In the genomic region with DNA sequence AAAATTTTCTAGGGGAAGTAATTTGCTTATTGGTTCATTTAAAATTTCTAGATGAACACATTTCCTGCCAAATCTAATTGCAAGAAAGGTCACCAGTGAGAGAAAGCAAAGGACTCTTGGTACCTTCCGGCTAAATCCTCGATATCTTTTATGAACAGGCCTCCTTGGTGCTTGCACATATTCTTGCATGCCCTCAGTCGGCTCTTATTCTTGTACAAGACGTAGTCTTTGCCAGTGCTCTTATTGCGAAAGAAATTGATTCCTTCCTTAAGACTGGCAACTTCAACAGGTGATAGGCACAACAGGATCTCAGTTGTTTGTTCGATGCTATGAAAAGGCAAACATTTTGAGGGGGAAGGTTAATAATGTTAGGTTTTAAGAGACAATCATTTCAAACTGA, we compare ENCODE assay signal across 7 cellular contexts.
DNase-seq lines count a peak whose midpoint lies in the region; ATAC-seq and TF ChIP-seq lines count a peak whose summit lies in the region.

No MANE protein-coding gene starts in this region.

- TF ChIP-seq POLR2A in gastroesophageal sphincter (IDR thresholded peaks at IDR 0.05): no peak

- in situ Hi-C loops in GM13976 (cut with MboI; ENCODE audit: low sequenced_read_pairs, unreplicated experiment): no loop called here

- peak overlapping the region; percentile 88 for H3K4me3 Mint-ChIP-seq in activated CD8-positive, alpha-beta T cell treated with anti-CD3 and anti-CD28 coated beads for 36 hours

- peaks cover 15% of the 10 kb centered on the region for H3K9me3 Mint-ChIP-seq in activated CD8-positive, alpha-beta T cell treated with anti-CD3 and anti-CD28 coated beads for 36 hours

- H3K27me3 ChIP-seq in KMS-11 (ENCODE audit: insufficient read depth, low read depth) (no peaks in the 10 kb centered on the region), gastroesophageal sphincter (no peaks in the 10 kb centered on the region), subcutaneous abdominal adipose tissue (ENCODE audit: control insufficient read depth in 5 of 5, insufficient read depth in 4 of 5, low read length in 5 of 5) (no peaks in the 10 kb centered on the region)

- CTCF ChIA-PET in activated CD8-positive, alpha-beta T cell treated with anti-CD3 and anti-CD28 coated beads for 36 hours (lab: Charles Lee): interaction anchor here (0.6 kb wide), 1 partner anchor 273 kb away, joined by 3 read pairs; no protein-coding TSS in a partner anchor

- H3K4me1 ChIP-seq in KMS-11 (ENCODE audit: low read depth, poor library complexity, severe bottlenecking) (peaks cover 13% of the 10 kb centered on the region), gastroesophageal sphincter (peaks cover 0 to 31% (median 0%) of the 10 kb centered on the region in 3 donors), subcutaneous abdominal adipose tissue (ENCODE audit: control insufficient read depth in 5 of 5, insufficient read depth in 5 of 5, low read length in 5 of 5) (peaks cover 2 to 32% (median 25%) of the 10 kb centered on the region in 5 donors)

- H3K4me3 ChIP-seq in KMS-11 (IDR thresholded peaks at IDR 0.05; ENCODE audit: insufficient read depth, low read depth, low read length): no peak overlapping the region
- H3K4me3 ChIP-seq in gastroesophageal sphincter: peak overlapping the region; percentile 50 to 78
- H3K4me3 ChIP-seq in subcutaneous abdominal adipose tissue (ENCODE audit: low read depth in 1 of 5, low read length in 5 of 5): peak overlapping the region; percentile 54 to 85 (median 75)

- ATAC-seq in activated CD8-positive, alpha-beta T cell treated with anti-CD3 and anti-CD28 coated beads for 36 hours: peak; percentile 3
- no peak for ATAC-seq in gastroesophageal sphincter
- ATAC-seq in HG03342 (IDR thresholded peaks at IDR 0.05; ENCODE audit: unreplicated experiment): no peak

- H3K9ac ChIP-seq in KMS-11: no peak overlapping the region
- H3K9ac ChIP-seq in subcutaneous abdominal adipose tissue (ENCODE audit: low read length in 5 of 5): peak overlapping the region; percentile 53 to 95 (median 74)

- H2AFZ ChIP-seq in KMS-11 (ENCODE audit: low read depth): peak overlapping the region; percentile 98

- peak overlapping the region; percentile 98 for H3K27ac Mint-ChIP-seq in activated CD8-positive, alpha-beta T cell treated with anti-CD3 and anti-CD28 coated beads for 36 hours

- POLR2A ChIA-PET in activated CD8-positive, alpha-beta T cell treated with anti-CD3 and anti-CD28 coated beads for 36 hours (lab: Charles Lee): interaction anchor here (0.6 to 1.8 kb wide), 14 partner anchors 9 to 883 kb away, joined by 3 to 11 read pairs (median 4); partner anchors contain the start of gene C6orf62

- 33 to 58% methylated on average over 6 of the region's 6 CpGs for WGBS in gastroesophageal sphincter (ENCODE audit: low coverage in 1 of 2), 2 donors

- intact Hi-C loops in activated CD8-positive, alpha-beta T cell treated with anti-CD3 and anti-CD28 coated beads for 36 hours (cut with micrococcal nuclease): no loop called here

- peak overlapping the region; percentile 99 for H3K4me2 ChIP-seq in KMS-11

- peak; percentile 16 for DNase-seq in activated CD8-positive, alpha-beta T cell treated with anti-CD3 and anti-CD28 coated beads for 36 hours
- DNase-seq in NK-92 treated with Interleukin-12 subunit alpha and Interleukin-12 subunit beta, amount 100 ng/mL, for 24 hours (lab: John Stamatoyannopoulos, UW): no peak
- no peak for DNase-seq in GM13976 (ENCODE audit: low spot score)

- H3K27ac ChIP-seq in KMS-11 (peak overlapping the region; percentile 79; the same call in 1 of the 2 replicates), gastroesophageal sphincter (peak overlapping the region; percentile 79 to 87 (median 82)), subcutaneous abdominal adipose tissue (ENCODE audit: low read depth, low read length) (peak overlapping the region; percentile 96)

- H4K20me1 ChIP-seq in KMS-11 (ENCODE audit: insufficient read depth): no peaks in the 10 kb centered on the region

- H3K9me3 ChIP-seq in gastroesophageal sphincter (no peaks in the 10 kb centered on the region), subcutaneous abdominal adipose tissue (ENCODE audit: control insufficient read depth in 5 of 5, low read length in 5 of 5) (no peaks in the 10 kb centered on the region)

- no peak for TF ChIP-seq CTCF in KMS-11 (conservative IDR thresholded peaks at IDR 0.05; ENCODE audit: low read depth, low read length)
- no peak for TF ChIP-seq CTCF in activated CD8-positive, alpha-beta T cell treated with anti-CD3 and anti-CD28 coated beads for 36 hours (IDR thresholded peaks at IDR 0.05)
- TF ChIP-seq CTCF in gastroesophageal sphincter (IDR thresholded peaks at IDR 0.05): no peak
- TF ChIP-seq CTCF in GM13976 (IDR thresholded peaks at IDR 0.05; ENCODE audit: borderline replicate concordance, control extremely low read depth, extremely low read depth, insufficient read depth, missing control alignments): no peak

- TF ChIP-seq EP300 in gastroesophageal sphincter (IDR thresholded peaks at IDR 0.05): no peak

- H3K36me3 Mint-ChIP-seq in activated CD8-positive, alpha-beta T cell treated with anti-CD3 and anti-CD28 coated beads for 36 hours (ENCODE audit: low read depth): peaks cover 55% of the 10 kb centered on the region

- no peaks in the 10 kb centered on the region for H3K27me3 Mint-ChIP-seq in activated CD8-positive, alpha-beta T cell treated with anti-CD3 and anti-CD28 coated beads for 36 hours

- no peaks in the 10 kb centered on the region for H3K79me2 ChIP-seq in KMS-11 (ENCODE audit: insufficient read depth, low read depth)

- peaks cover 43% of the 10 kb centered on the region for H3K4me1 Mint-ChIP-seq in activated CD8-positive, alpha-beta T cell treated with anti-CD3 and anti-CD28 coated beads for 36 hours (ENCODE audit: low read depth)

- H3K36me3 ChIP-seq in KMS-11 (ENCODE audit: insufficient read depth) (no peaks in the 10 kb centered on the region), gastroesophageal sphincter (no peaks in the 10 kb centered on the region), subcutaneous abdominal adipose tissue (ENCODE audit: control insufficient read depth in 5 of 5, insufficient read depth in 5 of 5, low read length in 5 of 5) (no peaks in the 10 kb centered on the region)
